ENCODE assay signal across 24 cellular contexts in genomic region chr2:50551868-50552267, GRCh38.
"Had no signal": no experiment of that assay in that cellular context is flagged by ENCODE, and none has a peak within 500 bp of the region (broad histone marks: within the 10 kb centered on the region; RNA-seq: fewer than 3 reads in every experiment).

No MANE protein-coding gene starts in this region.

- H3K9me3 ChIP-seq: pancreas, prostate gland, right lobe of liver, stomach, testis, thyroid gland, transverse colon, upper lobe of left lung, vagina had no signal

- H3K79me2 ChIP-seq: hepatocyte had no signal

- H3K4me1 ChIP-seq: pancreas, prostate gland, right lobe of liver, stomach, testis, thyroid gland, transverse colon, upper lobe of left lung, vagina had no signal

- H3K36me3 ChIP-seq: pancreas, prostate gland, right lobe of liver, stomach, thyroid gland, transverse colon, upper lobe of left lung, vagina had no signal

- H3K27me3 ChIP-seq: hepatocyte, pancreas, right lobe of liver, stomach, testis, thyroid gland, transverse colon, upper lobe of left lung, vagina had no signal

- H3K4me2 ChIP-seq: hepatocyte, smooth muscle cell had no signal

- H3K27ac ChIP-seq: hepatocyte, pancreas, prostate gland, right lobe of liver, stomach, testis, thyroid gland, transverse colon, upper lobe of left lung, vagina had no signal

- DNase-seq: islet precursor cell; kidney glomerular epithelial cell; left cardiac atrium; naive thymus-derived CD8-positive, alpha-beta T cell; nucleus accumbens; pancreas; posterior cingulate gyrus; retina; right lobe of liver; stimulated activated CD4-positive, alpha-beta T cell treated with anti-CD3 and anti-CD28 coated beads, Interleukin-1b, Interleukin-23, amount 100 ng/mL, for 48 hours; stimulated activated CD4-positive, alpha-beta T cell treated with anti-CD3 and anti-CD28 coated beads, Interleukin-4, amount 100 ng/mL, for 1 hour; stimulated activated naive B cell treated with anti-CD40 and anti-IgM and Interleukin-4, amounts not matched to agents 10 μg/mL and 1 μg/mL and 100 μg/mL, for 72 hours; stimulated activated naive CD8-positive, alpha-beta T cell treated with anti-CD3 and anti-CD28 coated beads, Interleukin-15, Interleukin-2, amounts not matched to agents 100 U/mL and 50 U/mL, for 24 hours; stomach; testis; thyroid gland; transverse colon; upper lobe of left lung had no signal

- H3K4me3 ChIP-seq: hepatocyte, lung, pancreas, prostate gland, right lobe of liver, smooth muscle cell, stomach, testis, thyroid gland, transverse colon, upper lobe of left lung, vagina had no signal

- FAIRE-seq: pancreas had no signal

- H2AFZ ChIP-seq: hepatocyte had no signal

- ATAC-seq: left lobe of liver; naive thymus-derived CD8-positive, alpha-beta T cell; pancreas; right lobe of liver; stimulated activated naive B cell treated with anti-CD40 and anti-IgM and Interleukin-4, amounts not matched to agents 10 μg/mL and 1 μg/mL and 100 μg/mL, for 72 hours; stimulated activated naive CD8-positive, alpha-beta T cell treated with anti-CD3 and anti-CD28 coated beads, Interleukin-15, Interleukin-2, amounts not matched to agents 100 U/mL and 50 U/mL, for 24 hours had no signal
